Comparison of ENCODE assay signal across 17 cellular contexts in the genomic region with DNA sequence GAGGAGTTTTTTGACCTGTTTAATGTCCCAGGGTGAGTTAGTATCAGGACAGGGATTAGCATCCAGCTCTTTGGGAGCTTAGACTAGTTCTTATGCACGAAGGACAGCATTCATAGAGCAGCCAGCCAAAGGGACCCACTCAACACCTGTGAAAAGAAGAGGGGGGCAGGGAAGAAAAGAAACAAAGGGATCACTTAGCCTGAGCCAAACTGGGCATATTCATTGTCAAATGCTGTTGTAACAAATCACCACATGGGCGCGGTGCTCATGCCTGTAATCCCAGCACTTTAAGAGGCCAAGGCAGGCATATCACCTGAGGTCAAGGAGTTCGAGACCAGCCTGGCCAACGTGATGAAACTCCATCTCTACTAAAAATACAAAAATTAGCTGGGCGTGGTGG. TPM values are rescaled to one million over a fixed set of nuclear protein-coding genes. Genes with fewer than 3 reads are reported as not detected.
DNase-seq lines count a peak whose midpoint lies in the region; ATAC-seq and TF ChIP-seq lines count a peak whose summit lies in the region.
"Had no signal": no experiment of that assay in that cellular context is flagged by ENCODE, and none has a peak within 500 bp of the region (broad histone marks: within the 10 kb centered on the region; RNA-seq: fewer than 3 reads in every experiment).

No MANE protein-coding gene starts in this region.

- H4K20me1 ChIP-seq in smooth muscle cell (ENCODE audit: low read depth): no peaks in the 10 kb centered on the region
- H4K20me1 ChIP-seq: BLaER1 had no signal

- H2BK12ac ChIP-seq in mesenchymal stem cell (ENCODE audit: low read length in 2 of 2): no peak overlapping the region

- H3K9me3 Mint-ChIP-seq in HFFc6 (no peaks in the 10 kb centered on the region; the same call in 1 of the 2 replicates), brain (peaks cover 0 to 7% (median 4%) of the 10 kb centered on the region in 5 experiments)
- H3K9me3 Mint-ChIP-seq: effector memory CD8-positive, alpha-beta T cell had no signal

- H3K27ac ChIP-seq in mesenchymal stem cell (ENCODE audit: low read length, poor library complexity, severe bottlenecking) (no peak overlapping the region), smooth muscle cell (ENCODE audit: low read depth) (peak overlapping the region; percentile 99)
- H3K27ac ChIP-seq: BLaER1, VCaP had no signal

- H3K4me3 ChIP-seq in mesenchymal stem cell (ENCODE audit: insufficient read depth in 1 of 2, low read depth in 1 of 2, low read length in 2 of 2) (no peak overlapping the region), smooth muscle cell (no peak overlapping the region)
- H3K4me3 ChIP-seq: BLaER1, body of pancreas had no signal

- peaks cover 43% of the 10 kb centered on the region for H3K4me1 Mint-ChIP-seq in HFFc6 (ENCODE audit: low read depth)
- peaks cover 27% of the 10 kb centered on the region for H3K4me1 Mint-ChIP-seq in brain

- H3K9me3 ChIP-seq in mesenchymal stem cell (ENCODE audit: control insufficient read depth, low read length): no peaks in the 10 kb centered on the region
- H3K9me3 ChIP-seq in smooth muscle cell (replicated peaks; ENCODE audit: low read depth): no peaks in the 10 kb centered on the region
- H3K9me3 ChIP-seq: BLaER1, body of pancreas had no signal

- H2BK120ac ChIP-seq in mesenchymal stem cell (ENCODE audit: low read depth, low read length): no peak overlapping the region

- H3K27ac Mint-ChIP-seq in HFFc6: peak overlapping the region; percentile 100
- H3K27ac Mint-ChIP-seq in brain: peak overlapping the region in 4 of 5 experiments; percentile 2 to 95 (median 88)
- H3K27ac Mint-ChIP-seq: effector memory CD8-positive, alpha-beta T cell had no signal

- TF ChIP-seq CTCF in HFFc6 (IDR thresholded peaks at IDR 0.05) (no peak), brain (conservative IDR thresholded peaks at IDR 0.05) (no peak), smooth muscle cell (IDR thresholded peaks at IDR 0.05; ENCODE audit: borderline replicate concordance, insufficient read depth, poor library complexity, severe bottlenecking) (no peak)

- no peak overlapping the region for H3K23ac ChIP-seq in mesenchymal stem cell (ENCODE audit: low read length in 2 of 2)

- H3K79me1 ChIP-seq in mesenchymal stem cell (replicated peaks; ENCODE audit: low read length, poor library complexity, severe bottlenecking): no peaks in the 10 kb centered on the region

- H3K27me3 Mint-ChIP-seq in HFFc6 (ENCODE audit: insufficient read depth) (no peaks in the 10 kb centered on the region), brain (no peaks in the 10 kb centered on the region)
- H3K27me3 Mint-ChIP-seq: effector memory CD8-positive, alpha-beta T cell had no signal

- H3K18ac ChIP-seq in mesenchymal stem cell (ENCODE audit: low read depth in 1 of 2, low read length in 2 of 2): no peak overlapping the region

- H3K4me2 ChIP-seq in mesenchymal stem cell (ENCODE audit: low read length, poor library complexity, severe bottlenecking) (no peak overlapping the region), smooth muscle cell (peak overlapping the region; percentile 62)
- H3K4me2 ChIP-seq: BLaER1 had no signal

- no peaks in the 10 kb centered on the region for H3K79me2 ChIP-seq in smooth muscle cell (ENCODE audit: low read depth)

- no peak overlapping the region for H4K91ac ChIP-seq in mesenchymal stem cell (ENCODE audit: low read length)

- WGBS in mesenchymal stem cell: 89% methylated on average over 6 of the region's 6 CpGs
- 70% methylated on average over 6 of the region's 6 CpGs for WGBS in smooth muscle cell (ENCODE audit: low lambda C conversion rate)

- H2BK15ac ChIP-seq in mesenchymal stem cell (ENCODE audit: low read depth, poor library complexity, severe bottlenecking): peak overlapping the region; percentile 71

- no peak overlapping the region for H2BK5ac ChIP-seq in mesenchymal stem cell (ENCODE audit: low read depth, low read length, poor library complexity, severe bottlenecking)

- DNase-seq in HFFc6 (no peak), mesenchymal stem cell (no peak), smooth muscle cell (lab: John Stamatoyannopoulos, UW; ENCODE audit: unreplicated experiment) (no peak), HPDE6-E6E7 (ENCODE audit: extremely low spot score) (no peak), germinal center (ENCODE audit: low spot score) (no peak), GM03348 (ENCODE audit: low spot score) (no peak)
- DNase-seq: activated naive CD4-positive, alpha-beta T cell; DMS153; effector memory CD8-positive, alpha-beta T cell; stimulated activated naive CD8-positive, alpha-beta T cell treated with anti-CD3 and anti-CD28 coated beads, Interleukin-15, Interleukin-2, amounts not matched to agents 100 U/mL and 50 U/mL, for 24 hours had no signal

- peaks cover 14% of the 10 kb centered on the region for H3F3A ChIP-seq in smooth muscle cell (ENCODE audit: low read depth)

- H2AK5ac ChIP-seq in mesenchymal stem cell (ENCODE audit: low read length, severe bottlenecking): no peak overlapping the region

- H3K36me3 ChIP-seq in mesenchymal stem cell (ENCODE audit: control insufficient read depth in 1 of 2, insufficient read depth in 2 of 2, low read depth in 1 of 2, low read length in 2 of 2): no peaks in the 10 kb centered on the region
- H3K36me3 ChIP-seq in smooth muscle cell (ENCODE audit: low read depth): no peaks in the 10 kb centered on the region
- H3K36me3 ChIP-seq: BLaER1 had no signal

- H3K9ac ChIP-seq in mesenchymal stem cell (ENCODE audit: low read length): peak overlapping the region; percentile 73
- peak overlapping the region; percentile 90 for H3K9ac ChIP-seq in smooth muscle cell (ENCODE audit: low read depth)
- H3K9ac ChIP-seq: BLaER1 had no signal

- H3K4me1 ChIP-seq in mesenchymal stem cell (ENCODE audit: control insufficient read depth, insufficient read depth, low read depth, low read length) (peaks cover 12% of the 10 kb centered on the region), smooth muscle cell (ENCODE audit: low read depth) (peaks cover 15% of the 10 kb centered on the region)
- H3K4me1 ChIP-seq: BLaER1 had no signal

- no peaks in the 10 kb centered on the region for H3K27me3 ChIP-seq in mesenchymal stem cell (ENCODE audit: control insufficient read depth in 1 of 2, insufficient read depth in 1 of 2, low read length in 2 of 2)
- no peaks in the 10 kb centered on the region for H3K27me3 ChIP-seq in smooth muscle cell (ENCODE audit: low read depth)
- H3K27me3 ChIP-seq: BLaER1, body of pancreas had no signal

- H3K4ac ChIP-seq in mesenchymal stem cell (ENCODE audit: low read depth in 1 of 2, low read length in 2 of 2): peak overlapping the region in 1 of 2 experiments; percentile 41

- H3K4me3 Mint-ChIP-seq in HFFc6 (no peak overlapping the region; the same call in 1 of the 2 replicates), brain (no peak overlapping the region)
- H3K4me3 Mint-ChIP-seq: effector memory CD8-positive, alpha-beta T cell had no signal

- H3K36me3 Mint-ChIP-seq in HFFc6 (ENCODE audit: low read depth) (no peaks in the 10 kb centered on the region), brain (peaks cover 4% of the 10 kb centered on the region)

- H2AFZ ChIP-seq in mesenchymal stem cell (ENCODE audit: low read depth, low read length): no peak overlapping the region
- no peak overlapping the region for H2AFZ ChIP-seq in smooth muscle cell (ENCODE audit: low read depth)

- ATAC-seq in HG02798 (IDR thresholded peaks at IDR 0.05; ENCODE audit: poor library complexity, unreplicated experiment): no peak
- ATAC-seq: effector memory CD8-positive, alpha-beta T cell; stimulated activated naive CD8-positive, alpha-beta T cell treated with anti-CD3 and anti-CD28 coated beads, Interleukin-15, Interleukin-2, amounts not matched to agents 100 U/mL and 50 U/mL, for 24 hours had no signal

- no peak overlapping the region for H4K8ac ChIP-seq in mesenchymal stem cell (ENCODE audit: low read length)

- no peak overlapping the region for H3K14ac ChIP-seq in mesenchymal stem cell (ENCODE audit: low read length in 2 of 2)

RNA-seq across cellular contexts. Expression of a gene that starts 57.3 kb away (rescaled TPM):
- not detected for total RNA-seq in HFFc6 (2021; fragmentation: NEBNext Ultra II Directional; extraction: Animal tissue kit (Norgen Biotek cat#: 25700))
- polyA plus RNA-seq in brain (ENCODE audit: insufficient read depth, low read depth, low replicate concordance): 0.76 TPM
- polyA plus RNA-seq in mesenchymal stem cell (2013, experiment 1 of 2): not detected
- polyA plus RNA-seq in mesenchymal stem cell (2013, experiment 2 of 2): not detected
- 7.3 and 13.8 TPM in 2 replicates for total RNA-seq in smooth muscle cell
- 71.4 and 98.6 TPM in 2 replicates for polyA plus RNA-seq in smooth muscle cell
- total RNA-seq: activated CD8-positive, alpha-beta memory T cell treated with anti-CD3 and anti-CD28 coated beads for 36 hours; body of pancreas; frontal cortex had no signal
